Comparison of ENCODE assay signal across 1 cellular context in the genomic region with DNA sequence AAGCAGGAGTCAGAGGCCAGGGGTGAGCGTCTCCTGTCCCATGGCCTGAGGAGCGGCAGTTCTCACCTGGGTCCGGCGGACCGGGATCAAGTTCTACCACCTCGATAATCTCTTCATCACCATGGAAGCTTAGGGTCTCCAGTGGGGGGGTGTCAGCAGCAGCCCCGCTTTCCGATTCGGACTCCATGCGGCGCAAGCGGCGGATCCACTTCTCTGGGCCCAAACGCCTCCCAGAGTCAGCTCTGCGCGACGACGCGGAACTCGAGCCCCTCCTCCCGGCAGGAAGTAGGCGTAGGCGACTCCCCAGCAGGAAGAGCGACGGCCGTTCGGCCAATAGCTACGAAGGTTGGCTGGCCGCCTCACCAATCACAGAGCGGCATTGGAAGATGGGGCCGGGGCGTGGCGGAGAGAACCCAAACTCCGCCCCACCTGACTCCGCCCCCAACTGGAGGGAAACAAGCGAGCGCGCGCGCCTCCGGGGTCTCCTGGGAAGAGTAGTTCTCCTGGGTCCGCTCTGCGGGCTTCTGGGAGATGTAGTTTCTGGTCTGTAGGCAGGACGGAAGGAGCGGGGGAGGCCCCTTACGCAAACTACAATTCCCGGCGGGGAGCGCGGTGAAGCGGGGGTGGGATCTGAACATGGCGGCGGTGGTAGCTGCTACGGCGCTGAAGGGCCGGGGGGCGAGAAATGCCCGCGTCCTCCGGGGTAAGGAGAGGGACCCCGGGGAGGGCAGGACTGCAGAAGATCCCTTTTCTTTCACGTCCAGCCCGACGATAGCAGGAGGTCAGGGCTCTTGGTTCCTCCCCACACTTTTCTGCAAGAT.
TF ChIP-seq lines count a peak whose summit lies in the region.

A gene with protein sequence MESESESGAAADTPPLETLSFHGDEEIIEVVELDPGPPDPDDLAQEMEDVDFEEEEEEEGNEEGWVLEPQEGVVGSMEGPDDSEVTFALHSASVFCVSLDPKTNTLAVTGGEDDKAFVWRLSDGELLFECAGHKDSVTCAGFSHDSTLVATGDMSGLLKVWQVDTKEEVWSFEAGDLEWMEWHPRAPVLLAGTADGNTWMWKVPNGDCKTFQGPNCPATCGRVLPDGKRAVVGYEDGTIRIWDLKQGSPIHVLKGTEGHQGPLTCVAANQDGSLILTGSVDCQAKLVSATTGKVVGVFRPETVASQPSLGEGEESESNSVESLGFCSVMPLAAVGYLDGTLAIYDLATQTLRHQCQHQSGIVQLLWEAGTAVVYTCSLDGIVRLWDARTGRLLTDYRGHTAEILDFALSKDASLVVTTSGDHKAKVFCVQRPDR (minus strand): TSS at position 238 of the 821 bp plus-strand sequence. CDS start 51 bp downstream, at position 187.
A gene with protein sequence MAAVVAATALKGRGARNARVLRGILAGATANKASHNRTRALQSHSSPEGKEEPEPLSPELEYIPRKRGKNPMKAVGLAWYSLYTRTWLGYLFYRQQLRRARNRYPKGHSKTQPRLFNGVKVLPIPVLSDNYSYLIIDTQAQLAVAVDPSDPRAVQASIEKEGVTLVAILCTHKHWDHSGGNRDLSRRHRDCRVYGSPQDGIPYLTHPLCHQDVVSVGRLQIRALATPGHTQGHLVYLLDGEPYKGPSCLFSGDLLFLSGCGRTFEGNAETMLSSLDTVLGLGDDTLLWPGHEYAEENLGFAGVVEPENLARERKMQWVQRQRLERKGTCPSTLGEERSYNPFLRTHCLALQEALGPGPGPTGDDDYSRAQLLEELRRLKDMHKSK (plus strand): TSS at position 620 of the 821 bp plus-strand sequence. CDS start 17 bp downstream, at position 637.

TF ChIP-seq in WTC11, 78 proteins besides CTCF, POLR2A, EP300 and RAD21 (continued from another document and continues in another):
- TF ChIP-seq, protein P1, sequence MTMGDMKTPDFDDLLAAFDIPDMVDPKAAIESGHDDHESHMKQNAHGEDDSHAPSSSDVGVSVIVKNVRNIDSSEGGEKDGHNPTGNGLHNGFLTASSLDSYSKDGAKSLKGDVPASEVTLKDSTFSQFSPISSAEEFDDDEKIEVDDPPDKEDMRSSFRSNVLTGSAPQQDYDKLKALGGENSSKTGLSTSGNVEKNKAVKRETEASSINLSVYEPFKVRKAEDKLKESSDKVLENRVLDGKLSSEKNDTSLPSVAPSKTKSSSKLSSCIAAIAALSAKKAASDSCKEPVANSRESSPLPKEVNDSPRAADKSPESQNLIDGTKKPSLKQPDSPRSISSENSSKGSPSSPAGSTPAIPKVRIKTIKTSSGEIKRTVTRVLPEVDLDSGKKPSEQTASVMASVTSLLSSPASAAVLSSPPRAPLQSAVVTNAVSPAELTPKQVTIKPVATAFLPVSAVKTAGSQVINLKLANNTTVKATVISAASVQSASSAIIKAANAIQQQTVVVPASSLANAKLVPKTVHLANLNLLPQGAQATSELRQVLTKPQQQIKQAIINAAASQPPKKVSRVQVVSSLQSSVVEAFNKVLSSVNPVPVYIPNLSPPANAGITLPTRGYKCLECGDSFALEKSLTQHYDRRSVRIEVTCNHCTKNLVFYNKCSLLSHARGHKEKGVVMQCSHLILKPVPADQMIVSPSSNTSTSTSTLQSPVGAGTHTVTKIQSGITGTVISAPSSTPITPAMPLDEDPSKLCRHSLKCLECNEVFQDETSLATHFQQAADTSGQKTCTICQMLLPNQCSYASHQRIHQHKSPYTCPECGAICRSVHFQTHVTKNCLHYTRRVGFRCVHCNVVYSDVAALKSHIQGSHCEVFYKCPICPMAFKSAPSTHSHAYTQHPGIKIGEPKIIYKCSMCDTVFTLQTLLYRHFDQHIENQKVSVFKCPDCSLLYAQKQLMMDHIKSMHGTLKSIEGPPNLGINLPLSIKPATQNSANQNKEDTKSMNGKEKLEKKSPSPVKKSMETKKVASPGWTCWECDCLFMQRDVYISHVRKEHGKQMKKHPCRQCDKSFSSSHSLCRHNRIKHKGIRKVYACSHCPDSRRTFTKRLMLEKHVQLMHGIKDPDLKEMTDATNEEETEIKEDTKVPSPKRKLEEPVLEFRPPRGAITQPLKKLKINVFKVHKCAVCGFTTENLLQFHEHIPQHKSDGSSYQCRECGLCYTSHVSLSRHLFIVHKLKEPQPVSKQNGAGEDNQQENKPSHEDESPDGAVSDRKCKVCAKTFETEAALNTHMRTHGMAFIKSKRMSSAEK (CRISPR knock-in tag; IDR thresholded peaks at IDR 0.05; ENCODE audit: borderline replicate concordance), result no peak
- 0 out of 2 replicates have a peak, but pooled peaks have one; percentile 19 for TF ChIP-seq SMAD3 (CRISPR knock-in tag; IDR thresholded peaks at IDR 0.05; ENCODE audit: borderline replicate concordance)
- TF ChIP-seq GTF2I (CRISPR knock-in tag; conservative IDR thresholded peaks at IDR 0.05), result no peak
- TF ChIP-seq, protein P2, sequence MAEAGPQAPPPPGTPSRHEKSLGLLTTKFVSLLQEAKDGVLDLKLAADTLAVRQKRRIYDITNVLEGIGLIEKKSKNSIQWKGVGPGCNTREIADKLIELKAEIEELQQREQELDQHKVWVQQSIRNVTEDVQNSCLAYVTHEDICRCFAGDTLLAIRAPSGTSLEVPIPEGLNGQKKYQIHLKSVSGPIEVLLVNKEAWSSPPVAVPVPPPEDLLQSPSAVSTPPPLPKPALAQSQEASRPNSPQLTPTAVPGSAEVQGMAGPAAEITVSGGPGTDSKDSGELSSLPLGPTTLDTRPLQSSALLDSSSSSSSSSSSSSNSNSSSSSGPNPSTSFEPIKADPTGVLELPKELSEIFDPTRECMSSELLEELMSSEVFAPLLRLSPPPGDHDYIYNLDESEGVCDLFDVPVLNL (CRISPR knock-in tag; IDR thresholded peaks at IDR 0.05; ENCODE audit: borderline replicate concordance, low read depth), result no peak
- peak; percentile 97 for TF ChIP-seq SP1 (CRISPR knock-in tag; conservative IDR thresholded peaks at IDR 0.05)
- TF ChIP-seq ELF4 (CRISPR knock-in tag; IDR thresholded peaks at IDR 0.05; ENCODE audit: low read depth), result no peak
- no peak for TF ChIP-seq TP53 (CRISPR knock-in tag; IDR thresholded peaks at IDR 0.05)
- no peak for TF ChIP-seq TCF7 (CRISPR knock-in tag; IDR thresholded peaks at IDR 0.05; ENCODE audit: low read depth)
- TF ChIP-seq, protein P3, sequence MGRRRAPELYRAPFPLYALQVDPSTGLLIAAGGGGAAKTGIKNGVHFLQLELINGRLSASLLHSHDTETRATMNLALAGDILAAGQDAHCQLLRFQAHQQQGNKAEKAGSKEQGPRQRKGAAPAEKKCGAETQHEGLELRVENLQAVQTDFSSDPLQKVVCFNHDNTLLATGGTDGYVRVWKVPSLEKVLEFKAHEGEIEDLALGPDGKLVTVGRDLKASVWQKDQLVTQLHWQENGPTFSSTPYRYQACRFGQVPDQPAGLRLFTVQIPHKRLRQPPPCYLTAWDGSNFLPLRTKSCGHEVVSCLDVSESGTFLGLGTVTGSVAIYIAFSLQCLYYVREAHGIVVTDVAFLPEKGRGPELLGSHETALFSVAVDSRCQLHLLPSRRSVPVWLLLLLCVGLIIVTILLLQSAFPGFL (CRISPR knock-in tag; IDR thresholded peaks at IDR 0.05; ENCODE audit: borderline replicate concordance), result no peak
- TF ChIP-seq GABPB1 (CRISPR knock-in tag; IDR thresholded peaks at IDR 0.05), result no peak; the same call in 1 of the 2 replicates
- no peak for TF ChIP-seq TEAD4 (CRISPR knock-in tag; IDR thresholded peaks at IDR 0.05)
- TF ChIP-seq FOXK1 (CRISPR knock-in tag; IDR thresholded peaks at IDR 0.05), result peak; percentile 87
- TF ChIP-seq FOXP1 (CRISPR knock-in tag; IDR thresholded peaks at IDR 0.05; ENCODE audit: borderline replicate concordance), result no peak
- TF ChIP-seq CREB1 (CRISPR knock-in tag; IDR thresholded peaks at IDR 0.05), result no peak
- TF ChIP-seq HMGA2 (CRISPR knock-in tag; IDR thresholded peaks at IDR 0.05), result no peak
- no peak for TF ChIP-seq ETV6 (CRISPR knock-in tag; IDR thresholded peaks at IDR 0.05)
- TF ChIP-seq, protein P4, sequence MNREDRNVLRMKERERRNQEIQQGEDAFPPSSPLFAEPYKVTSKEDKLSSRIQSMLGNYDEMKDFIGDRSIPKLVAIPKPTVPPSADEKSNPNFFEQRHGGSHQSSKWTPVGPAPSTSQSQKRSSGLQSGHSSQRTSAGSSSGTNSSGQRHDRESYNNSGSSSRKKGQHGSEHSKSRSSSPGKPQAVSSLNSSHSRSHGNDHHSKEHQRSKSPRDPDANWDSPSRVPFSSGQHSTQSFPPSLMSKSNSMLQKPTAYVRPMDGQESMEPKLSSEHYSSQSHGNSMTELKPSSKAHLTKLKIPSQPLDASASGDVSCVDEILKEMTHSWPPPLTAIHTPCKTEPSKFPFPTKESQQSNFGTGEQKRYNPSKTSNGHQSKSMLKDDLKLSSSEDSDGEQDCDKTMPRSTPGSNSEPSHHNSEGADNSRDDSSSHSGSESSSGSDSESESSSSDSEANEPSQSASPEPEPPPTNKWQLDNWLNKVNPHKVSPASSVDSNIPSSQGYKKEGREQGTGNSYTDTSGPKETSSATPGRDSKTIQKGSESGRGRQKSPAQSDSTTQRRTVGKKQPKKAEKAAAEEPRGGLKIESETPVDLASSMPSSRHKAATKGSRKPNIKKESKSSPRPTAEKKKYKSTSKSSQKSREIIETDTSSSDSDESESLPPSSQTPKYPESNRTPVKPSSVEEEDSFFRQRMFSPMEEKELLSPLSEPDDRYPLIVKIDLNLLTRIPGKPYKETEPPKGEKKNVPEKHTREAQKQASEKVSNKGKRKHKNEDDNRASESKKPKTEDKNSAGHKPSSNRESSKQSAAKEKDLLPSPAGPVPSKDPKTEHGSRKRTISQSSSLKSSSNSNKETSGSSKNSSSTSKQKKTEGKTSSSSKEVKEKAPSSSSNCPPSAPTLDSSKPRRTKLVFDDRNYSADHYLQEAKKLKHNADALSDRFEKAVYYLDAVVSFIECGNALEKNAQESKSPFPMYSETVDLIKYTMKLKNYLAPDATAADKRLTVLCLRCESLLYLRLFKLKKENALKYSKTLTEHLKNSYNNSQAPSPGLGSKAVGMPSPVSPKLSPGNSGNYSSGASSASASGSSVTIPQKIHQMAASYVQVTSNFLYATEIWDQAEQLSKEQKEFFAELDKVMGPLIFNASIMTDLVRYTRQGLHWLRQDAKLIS (CRISPR knock-in tag; IDR thresholded peaks at IDR 0.05; ENCODE audit: borderline replicate concordance), result no peak; the same call in 1 of the 2 replicates
- TF ChIP-seq NFYB (CRISPR knock-in tag; conservative IDR thresholded peaks at IDR 0.05; ENCODE audit: low read depth), result peak; percentile 95
- no peak for TF ChIP-seq ZNF423 (CRISPR knock-in tag; IDR thresholded peaks at IDR 0.05)
- TF ChIP-seq, protein P5, sequence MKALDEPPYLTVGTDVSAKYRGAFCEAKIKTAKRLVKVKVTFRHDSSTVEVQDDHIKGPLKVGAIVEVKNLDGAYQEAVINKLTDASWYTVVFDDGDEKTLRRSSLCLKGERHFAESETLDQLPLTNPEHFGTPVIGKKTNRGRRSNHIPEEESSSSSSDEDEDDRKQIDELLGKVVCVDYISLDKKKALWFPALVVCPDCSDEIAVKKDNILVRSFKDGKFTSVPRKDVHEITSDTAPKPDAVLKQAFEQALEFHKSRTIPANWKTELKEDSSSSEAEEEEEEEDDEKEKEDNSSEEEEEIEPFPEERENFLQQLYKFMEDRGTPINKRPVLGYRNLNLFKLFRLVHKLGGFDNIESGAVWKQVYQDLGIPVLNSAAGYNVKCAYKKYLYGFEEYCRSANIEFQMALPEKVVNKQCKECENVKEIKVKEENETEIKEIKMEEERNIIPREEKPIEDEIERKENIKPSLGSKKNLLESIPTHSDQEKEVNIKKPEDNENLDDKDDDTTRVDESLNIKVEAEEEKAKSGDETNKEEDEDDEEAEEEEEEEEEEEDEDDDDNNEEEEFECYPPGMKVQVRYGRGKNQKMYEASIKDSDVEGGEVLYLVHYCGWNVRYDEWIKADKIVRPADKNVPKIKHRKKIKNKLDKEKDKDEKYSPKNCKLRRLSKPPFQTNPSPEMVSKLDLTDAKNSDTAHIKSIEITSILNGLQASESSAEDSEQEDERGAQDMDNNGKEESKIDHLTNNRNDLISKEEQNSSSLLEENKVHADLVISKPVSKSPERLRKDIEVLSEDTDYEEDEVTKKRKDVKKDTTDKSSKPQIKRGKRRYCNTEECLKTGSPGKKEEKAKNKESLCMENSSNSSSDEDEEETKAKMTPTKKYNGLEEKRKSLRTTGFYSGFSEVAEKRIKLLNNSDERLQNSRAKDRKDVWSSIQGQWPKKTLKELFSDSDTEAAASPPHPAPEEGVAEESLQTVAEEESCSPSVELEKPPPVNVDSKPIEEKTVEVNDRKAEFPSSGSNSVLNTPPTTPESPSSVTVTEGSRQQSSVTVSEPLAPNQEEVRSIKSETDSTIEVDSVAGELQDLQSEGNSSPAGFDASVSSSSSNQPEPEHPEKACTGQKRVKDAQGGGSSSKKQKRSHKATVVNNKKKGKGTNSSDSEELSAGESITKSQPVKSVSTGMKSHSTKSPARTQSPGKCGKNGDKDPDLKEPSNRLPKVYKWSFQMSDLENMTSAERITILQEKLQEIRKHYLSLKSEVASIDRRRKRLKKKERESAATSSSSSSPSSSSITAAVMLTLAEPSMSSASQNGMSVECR (CRISPR knock-in tag; IDR thresholded peaks at IDR 0.05; ENCODE audit: borderline replicate concordance), result 0 out of 2 replicates have a peak, but pooled peaks have one; percentile 40
- TF ChIP-seq EMX1 (CRISPR knock-in tag; IDR thresholded peaks at IDR 0.05), result no peak
- TF ChIP-seq ZNF671 (CRISPR knock-in tag; IDR thresholded peaks at IDR 0.05), result no peak
- TF ChIP-seq ZNF317 (CRISPR knock-in tag; IDR thresholded peaks at IDR 0.05; ENCODE audit: borderline replicate concordance, low read depth), result no peak
- no peak for TF ChIP-seq ATF1 (CRISPR knock-in tag; IDR thresholded peaks at IDR 0.05)
- TF ChIP-seq, protein P6, sequence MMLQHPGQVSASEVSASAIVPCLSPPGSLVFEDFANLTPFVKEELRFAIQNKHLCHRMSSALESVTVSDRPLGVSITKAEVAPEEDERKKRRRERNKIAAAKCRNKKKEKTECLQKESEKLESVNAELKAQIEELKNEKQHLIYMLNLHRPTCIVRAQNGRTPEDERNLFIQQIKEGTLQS (CRISPR knock-in tag; conservative IDR thresholded peaks at IDR 0.05), result no peak
- TF ChIP-seq NR1H2 (CRISPR knock-in tag; IDR thresholded peaks at IDR 0.05), result no peak
- no peak for TF ChIP-seq ATF6 (CRISPR knock-in tag; IDR thresholded peaks at IDR 0.05)
- TF ChIP-seq, protein P7, sequence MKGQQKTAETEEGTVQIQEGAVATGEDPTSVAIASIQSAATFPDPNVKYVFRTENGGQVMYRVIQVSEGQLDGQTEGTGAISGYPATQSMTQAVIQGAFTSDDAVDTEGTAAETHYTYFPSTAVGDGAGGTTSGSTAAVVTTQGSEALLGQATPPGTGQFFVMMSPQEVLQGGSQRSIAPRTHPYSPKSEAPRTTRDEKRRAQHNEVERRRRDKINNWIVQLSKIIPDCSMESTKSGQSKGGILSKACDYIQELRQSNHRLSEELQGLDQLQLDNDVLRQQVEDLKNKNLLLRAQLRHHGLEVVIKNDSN (CRISPR knock-in tag; IDR thresholded peaks at IDR 0.05), result peak; percentile 62; the same call in 1 of the 2 replicates
- TF ChIP-seq RORB (CRISPR knock-in tag; IDR thresholded peaks at IDR 0.05), result no peak
